10 cellular contexts compared by ENCODE assay signal in the genomic region with DNA sequence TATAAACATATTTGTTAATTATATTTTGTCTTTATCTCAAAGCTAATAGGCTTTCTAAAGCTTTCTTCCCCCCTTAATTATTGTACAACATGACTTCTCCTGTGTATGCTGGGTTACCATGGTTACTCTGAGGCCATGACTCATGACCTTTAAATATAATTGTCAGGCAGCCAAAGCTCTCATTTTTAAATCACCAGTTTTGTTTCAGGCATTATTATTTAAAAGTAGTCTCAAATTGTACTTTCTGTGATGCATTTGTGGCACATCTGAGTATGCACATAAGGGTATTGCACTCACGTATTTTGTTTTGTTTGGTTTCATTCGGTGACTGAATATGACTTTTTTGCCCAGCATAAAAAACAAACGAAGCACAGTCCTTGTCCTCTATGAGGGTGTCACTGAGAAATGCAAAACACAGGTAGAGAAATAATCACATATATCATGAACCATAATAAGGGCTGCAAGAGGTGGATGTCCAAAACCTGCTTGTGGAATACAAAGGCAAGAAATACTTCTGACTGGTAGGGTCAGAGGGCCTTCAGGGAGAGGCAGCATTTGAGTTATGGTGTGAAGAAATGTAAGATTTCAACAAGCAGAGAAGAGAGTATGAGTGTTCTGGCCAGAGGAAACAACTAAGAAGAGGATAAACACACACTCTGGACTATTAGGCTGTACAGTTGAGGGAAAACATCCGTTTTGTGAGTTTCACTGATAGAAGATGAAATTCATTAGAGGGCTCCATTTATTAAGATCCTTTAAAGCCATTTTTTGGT. TPM values are rescaled to one million over a fixed set of nuclear protein-coding genes. Genes with fewer than 3 reads are reported as not detected.
DNase-seq lines count a peak whose midpoint lies in the region; TF ChIP-seq lines count a peak whose summit lies in the region.
"Had no signal": no experiment of that assay in that cellular context is flagged by ENCODE, and none has a peak within 500 bp of the region (broad histone marks: within the 10 kb centered on the region; RNA-seq: fewer than 3 reads in every experiment).

No MANE protein-coding gene starts in this region.

- H3K9me2 ChIP-seq in MM.1S (replicated peaks; ENCODE audit: insufficient read depth, low read length): no peaks in the 10 kb centered on the region

- no peaks in the 10 kb centered on the region for H3K79me2 ChIP-seq in MM.1S (ENCODE audit: low read length)

- no peaks in the 10 kb centered on the region for H4K20me1 ChIP-seq in MM.1S (ENCODE audit: insufficient read depth, low read length)

- H3K27ac Mint-ChIP-seq in HFFc6: no peak overlapping the region; the same call in 1 of the 2 replicates

- no peak overlapping the region for H3K9ac ChIP-seq in MM.1S (ENCODE audit: low read length)

- H3K9me3 ChIP-seq in right atrium auricular region (no peaks in the 10 kb centered on the region), MM.1S (replicated peaks; ENCODE audit: insufficient read depth, low read length) (no peaks in the 10 kb centered on the region)

- H3K9me3 Mint-ChIP-seq in HFFc6: no peaks in the 10 kb centered on the region

- H3K36me3 ChIP-seq in right atrium auricular region (no peaks in the 10 kb centered on the region), MM.1S (replicated peaks; ENCODE audit: insufficient read depth, low read length) (no peaks in the 10 kb centered on the region)

- H3K27ac ChIP-seq in right atrium auricular region (peak overlapping the region; percentile 14 to 20), MM.1S (ENCODE audit: low read length) (no peak overlapping the region)

- no peak overlapping the region for H3K4me3 Mint-ChIP-seq in HFFc6

- H3F3A ChIP-seq in MM.1S (ENCODE audit: insufficient read depth, low read length): no peaks in the 10 kb centered on the region

- H2AFZ ChIP-seq in MM.1S (ENCODE audit: low read length): no peak overlapping the region

- in situ Hi-C loops in ACHN (cut with HindIII; ENCODE audit: low pct_ligation_motif_present, low pct_unique_long_range_greater_than_20kb, low sequenced_read_pairs): no loop called here

- H3K27me3 ChIP-seq in right atrium auricular region (no peaks in the 10 kb centered on the region), MM.1S (replicated peaks; ENCODE audit: insufficient read depth, low read length) (no peaks in the 10 kb centered on the region)

- peaks cover 8% of the 10 kb centered on the region for H3K4me1 Mint-ChIP-seq in HFFc6 (ENCODE audit: low read depth)

- DNase-seq in ACHN (peak; percentile 63), HFFc6 (peak; percentile 64), SW480 (ENCODE audit: low spot score) (peak; percentile 8), right atrium auricular region (ENCODE audit: low spot score) (no peak), pons (ENCODE audit: low spot score) (no peak), MM.1S (no peak), UCSD-AML1 (lab: John Stamatoyannopoulos, UW; ENCODE audit: unreplicated experiment) (no peak), ecto neural progenitor cell (ENCODE audit: low spot score) (no peak)
- DNase-seq: activated CD4-positive, alpha-beta T cell treated with anti-CD3 and anti-CD28 coated beads for 48 hours; GF-D8 had no signal

- no peak overlapping the region for H3K4me2 ChIP-seq in MM.1S (ENCODE audit: low read depth, low read length)

- H3K4me1 ChIP-seq in right atrium auricular region (peaks cover 0 to 38% of the 10 kb centered on the region in 2 donors), MM.1S (ENCODE audit: low read length) (no peaks in the 10 kb centered on the region)

- H3K4me3 ChIP-seq in right atrium auricular region (no peak overlapping the region), MM.1S (ENCODE audit: low read length) (no peak overlapping the region)

- no peak for TF ChIP-seq CTCF in HFFc6 (IDR thresholded peaks at IDR 0.05)
- TF ChIP-seq CTCF in right atrium auricular region (IDR thresholded peaks at IDR 0.05): no peak
- no peak for TF ChIP-seq CTCF in MM.1S (IDR thresholded peaks at IDR 0.05; ENCODE audit: low read length)

- H3K36me3 Mint-ChIP-seq in HFFc6 (ENCODE audit: low read depth): no peaks in the 10 kb centered on the region

- H3K27me3 Mint-ChIP-seq in HFFc6 (ENCODE audit: insufficient read depth): peaks cover 26% of the 10 kb centered on the region

RNA-seq across cellular contexts. Expression of a gene that starts 2.1 kb away (rescaled TPM):
- total RNA-seq in HFFc6 (2021; fragmentation: NEBNext Ultra II Directional; extraction: Animal tissue kit (Norgen Biotek cat#: 25700)): not detected
- not detected for total RNA-seq in right atrium auricular region

RNA-seq across cellular contexts. Expression of a gene that starts 56.4 kb away (rescaled TPM):
- not detected for total RNA-seq in HFFc6 (2021; fragmentation: NEBNext Ultra II Directional; extraction: Animal tissue kit (Norgen Biotek cat#: 25700))
- total RNA-seq in right atrium auricular region: not detected

Comparison
In these comparisons a context has a peak if more than half of its experiments do, and no peak if none do; other contexts are left out.
1. DNase-seq: peak in ACHN (single experiment), HFFc6 (single experiment) and SW480 (single experiment); none in right atrium auricular region (single experiment), pons (single experiment), MM.1S (single experiment), UCSD-AML1 (single experiment) and ecto neural progenitor cell (single experiment).